Comparison of ENCODE assay signal across 28 cellular contexts in genomic region chr7:26553582-26553981, GRCh38.
DNase-seq lines count a peak whose midpoint lies in the region; ATAC-seq and TF ChIP-seq lines count a peak whose summit lies in the region.
"Had no signal": no experiment of that assay in that cellular context is flagged by ENCODE, and none has a peak within 500 bp of the region (broad histone marks: within the 10 kb centered on the region; RNA-seq: fewer than 3 reads in every experiment).

No MANE protein-coding gene starts in this region.

- no peak overlapping the region for H4K91ac ChIP-seq in trophoblast cell (ENCODE audit: low read depth, low read length)

- intact Hi-C loops in left colon (cut with DNase I, micrococcal nuclease): no loop called here
- intact Hi-C loops in left ventricle myocardium superior (cut with micrococcal nuclease): no loop called here

- peaks cover 23% of the 10 kb centered on the region for H3K4me1 Mint-ChIP-seq in GM23338
- H3K4me1 Mint-ChIP-seq: CD4-positive, CD25-positive, alpha-beta regulatory T cell; IgD-negative memory B cell; T-helper 17 cell had no signal

- H4K20me1 ChIP-seq in GM23338 (replicated peaks; ENCODE audit: insufficient read depth): no peaks in the 10 kb centered on the region
- H4K20me1 ChIP-seq: BLaER1 had no signal

- H3K36me3 ChIP-seq in GM23338 (ENCODE audit: insufficient read depth) (no peaks in the 10 kb centered on the region), trophoblast cell (ENCODE audit: control insufficient read depth in 1 of 2, insufficient read depth in 2 of 2, low read length in 2 of 2) (no peaks in the 10 kb centered on the region)
- H3K36me3 ChIP-seq: BLaER1, Peyer's patch had no signal

- H3K4me3 ChIP-seq in GM23338: no peak overlapping the region
- no peak overlapping the region for H3K4me3 ChIP-seq in trophoblast cell (ENCODE audit: low read depth, low read length)
- H3K4me3 ChIP-seq: BLaER1, Peyer's patch, SK-N-MC had no signal

- no peaks in the 10 kb centered on the region for H3K79me1 ChIP-seq in trophoblast cell (ENCODE audit: low read length)

- H3K36me3 Mint-ChIP-seq in GM23338 (ENCODE audit: low read depth): no peaks in the 10 kb centered on the region
- H3K36me3 Mint-ChIP-seq: CD4-positive, CD25-positive, alpha-beta regulatory T cell had no signal

- no peak overlapping the region for H3K14ac ChIP-seq in trophoblast cell (ENCODE audit: low read length)

- no peak for TF ChIP-seq CTCF in GM23338 (conservative IDR thresholded peaks at IDR 0.05; ENCODE audit: low read depth in 2 of 2)

- no peak overlapping the region for H2BK120ac ChIP-seq in trophoblast cell (ENCODE audit: insufficient read depth, low read length, poor library complexity)

- no peak overlapping the region for H3K9ac ChIP-seq in trophoblast cell (ENCODE audit: low read length)
- H3K9ac ChIP-seq: BLaER1, KMS-11 had no signal

- H3K27ac ChIP-seq in GM23338 (ENCODE audit: low read depth) (no peak overlapping the region), trophoblast cell (ENCODE audit: low read depth, low read length) (no peak overlapping the region)
- H3K27ac ChIP-seq: BLaER1, HL-60, KMS-11, Peyer's patch, SK-N-MC had no signal

- peaks cover 9% of the 10 kb centered on the region for H3K27me3 Mint-ChIP-seq in GM23338 (ENCODE audit: insufficient read depth, low read depth, poor library complexity)

- H2BK12ac ChIP-seq in trophoblast cell (ENCODE audit: low read length): no peak overlapping the region

- no peak overlapping the region for H4K8ac ChIP-seq in trophoblast cell (ENCODE audit: low read depth, low read length)

- H3K79me2 ChIP-seq in GM23338 (replicated peaks; ENCODE audit: insufficient read depth): no peaks in the 10 kb centered on the region
- H3K79me2 ChIP-seq in trophoblast cell (ENCODE audit: control insufficient read depth, insufficient read depth, low read length, poor library complexity): no peaks in the 10 kb centered on the region

- H3K23ac ChIP-seq in trophoblast cell (ENCODE audit: low read length): no peak overlapping the region

- no peaks in the 10 kb centered on the region for H3K9me3 ChIP-seq in trophoblast cell (ENCODE audit: insufficient read depth, low read depth, low read length)
- H3K9me3 ChIP-seq: BLaER1, Peyer's patch had no signal

- no CpG with 5 or more reads among the region's 3 CpGs for WGBS in trophoblast cell (ENCODE audit: extremely low coverage, insufficient coverage, insufficient read length)

- no peak overlapping the region for H3K4me3 Mint-ChIP-seq in GM23338
- H3K4me3 Mint-ChIP-seq: CD4-positive, CD25-positive, alpha-beta regulatory T cell; IgD-negative memory B cell; T-helper 17 cell had no signal

- H2AK5ac ChIP-seq in trophoblast cell (ENCODE audit: low read length): no peak overlapping the region

- no peaks in the 10 kb centered on the region for H3K27me3 ChIP-seq in GM23338 (ENCODE audit: insufficient read depth)
- no peaks in the 10 kb centered on the region for H3K27me3 ChIP-seq in trophoblast cell (ENCODE audit: insufficient read depth, low read length)
- H3K27me3 ChIP-seq: BLaER1, Peyer's patch had no signal

- no peak overlapping the region for H3K27ac Mint-ChIP-seq in GM23338
- H3K27ac Mint-ChIP-seq: CD4-positive, CD25-positive, alpha-beta regulatory T cell; IgD-negative memory B cell; T-helper 17 cell had no signal

- H3K9me2 ChIP-seq in GM23338 (ENCODE audit: insufficient read depth): no peaks in the 10 kb centered on the region

- no peak overlapping the region for H3K4me2 ChIP-seq in GM23338
- H3K4me2 ChIP-seq in trophoblast cell (ENCODE audit: low read length): no peak overlapping the region
- H3K4me2 ChIP-seq: BLaER1, KMS-11 had no signal

- H2BK5ac ChIP-seq in trophoblast cell (ENCODE audit: low read depth, low read length, poor library complexity): no peak overlapping the region

- H2AFZ ChIP-seq in GM23338: peak overlapping the region; percentile 5; the same call in 1 of the 2 replicates
- H2AFZ ChIP-seq in trophoblast cell (ENCODE audit: insufficient read depth, low read length, poor library complexity): no peak overlapping the region

- DNase-seq in NCI-H2081 (lab: John Stamatoyannopoulos, UW) (peak; percentile 20 to 57), NCI-H2081 treated with DMSO at 0.1 percent for 48 hours (lab: John Stamatoyannopoulos, UW) (no peak), GM23338 (ENCODE audit: low spot score) (no peak), NCI-H69 (lab: John Stamatoyannopoulos, UW) (peak; percentile 96), left colon (no peak), trophoblast cell (no peak), left ventricle myocardium superior (no peak)
- DNase-seq: CD4-positive, CD25-positive, alpha-beta regulatory T cell; DMS79; EL; GDM1; GOT3; HCEC 1CT; NCI-H1048; NCI-H1436; NCI-H1930; NCI-H345; NCI-H510A treated with DMSO at 0.1 percent for 48 hours; NCI-H82; Peyer's patch; SIG-M5; T-helper 17 cell had no signal

- H3K4me1 ChIP-seq in GM23338 (ENCODE audit: insufficient read depth): peaks cover 6% of the 10 kb centered on the region
- H3K4me1 ChIP-seq in trophoblast cell (ENCODE audit: control insufficient read depth in 1 of 2, insufficient read depth in 2 of 2, low read length in 2 of 2): no peaks in the 10 kb centered on the region
- H3K4me1 ChIP-seq: BLaER1, Peyer's patch had no signal

- ATAC-seq in GM23338 (no peak), left colon (peak; percentile 90), HG03135 (IDR thresholded peaks at IDR 0.05; ENCODE audit: unreplicated experiment) (no peak), left ventricle myocardium superior (no peak)
- ATAC-seq: T-helper 17 cell had no signal

- no peaks in the 10 kb centered on the region for H3F3A ChIP-seq in GM23338 (replicated peaks; ENCODE audit: low read depth)

- H3K9me3 Mint-ChIP-seq in GM23338: no peaks in the 10 kb centered on the region
- H3K9me3 Mint-ChIP-seq: IgD-negative memory B cell had no signal

- H3K18ac ChIP-seq in trophoblast cell (ENCODE audit: low read length): no peak overlapping the region

- H3K4ac ChIP-seq in trophoblast cell (ENCODE audit: low read depth, low read length): no peak overlapping the region

- no peak overlapping the region for H4K12ac ChIP-seq in trophoblast cell (ENCODE audit: low read depth, low read length)

TF ChIP-seq in GM23338, 12 proteins besides CTCF, POLR2A, EP300 and RAD21 (continues in another document):
- TF ChIP-seq ZNF114 (CRISPR knock-in tag; IDR thresholded peaks at IDR 0.05) (no peak), REST (IDR thresholded peaks at IDR 0.05; ENCODE audit: unreplicated experiment) (no peak), NANOG (IDR thresholded peaks at IDR 0.05; ENCODE audit: borderline replicate concordance) (no peak), POLR2AphosphoS5 (IDR thresholded peaks at IDR 0.05; ENCODE audit: low read depth) (no peak), CREB1 (CRISPR knock-in tag; IDR thresholded peaks at IDR 0.05; ENCODE audit: low read depth) (no peak), ETS1 (IDR thresholded peaks at IDR 0.05) (no peak)

Comparison
In these comparisons a context has a peak if more than half of its experiments do, and no peak if none do; other contexts are left out.
1. DNase-seq: peak in NCI-H2081 (2 of 2) and NCI-H69 (single experiment); none in NCI-H2081 treated with DMSO at 0.1 percent for 48 hours (single experiment), GM23338 (single experiment), left colon (0 of 2), trophoblast cell (0 of 2) and left ventricle myocardium superior (single experiment).